ENCODE assay signal across 18 cellular contexts in genomic region chr22:36184433-36185035, GRCh38. TPM values are rescaled to one million over a fixed set of nuclear protein-coding genes. Genes with fewer than 3 reads are reported as not detected.
DNase-seq lines count a peak whose midpoint lies in the region; ATAC-seq and TF ChIP-seq lines count a peak whose summit lies in the region.
"Had no signal": no experiment of that assay in that cellular context is flagged by ENCODE, and none has a peak within 500 bp of the region (broad histone marks: within the 10 kb centered on the region; RNA-seq: fewer than 3 reads in every experiment).

No MANE protein-coding gene starts in this region.

- no peak overlapping the region for H3K4me3 ChIP-seq in cardiac fibroblast (replicated peaks in 1 of 2; ENCODE audit: low read depth in 2 of 2, low read length in 2 of 2)
- H3K4me3 ChIP-seq: A549, left lung, right lobe of liver, upper lobe of right lung had no signal

- peak; percentile 25 for DNase-seq in activated effector memory CD4-positive, alpha-beta T cell treated with anti-CD3 and anti-CD28 coated beads, Interleukin-2, amount 50 U/mL, for 16 hours
- no peak for DNase-seq in activated effector memory CD4-positive, alpha-beta T cell treated with Interleukin-2 at 50 U/mL for 16 hours
- DNase-seq in cardiac fibroblast (ENCODE audit: low read depth in 2 of 2) (peak; percentile 33 to 78), iris pigment epithelial cell (ENCODE audit: low read depth) (peak; percentile 32), H4 (ENCODE audit: low spot score) (no peak)
- no peak for DNase-seq in stimulated activated naive B cell treated with anti-CD40 and anti-IgM and Interleukin-4, amounts not matched to agents 10 μg/mL and 1 μg/mL and 100 μg/mL, for 72 hours
- DNase-seq: activated naive CD4-positive, alpha-beta T cell treated with anti-CD3 and anti-CD28 coated beads, Interleukin-2, amount 10 ng/mL, durations not matched to agents 7 days and 5 days; GF-D8; left lung; right lobe of liver; stimulated activated CD4-positive, alpha-beta T cell treated with anti-CD3 and anti-CD28 coated beads, Interleukin-4, amount 100 ng/mL, for 1 hour; upper lobe of right lung had no signal

- ATAC-seq in activated CD4-positive, CD25-positive, alpha-beta regulatory T cell treated with anti-CD3 and anti-CD28 coated beads, Interleukin-2, amount 50 U/mL, for 24 hours, result no peak
- no peak for ATAC-seq in GM21423 (IDR thresholded peaks at IDR 0.05; ENCODE audit: unreplicated experiment)
- no peak for ATAC-seq in stimulated activated naive B cell treated with anti-CD40 and anti-IgM and Interleukin-4, amounts not matched to agents 10 μg/mL and 1 μg/mL and 100 μg/mL, for 72 hours (replicated peaks)
- ATAC-seq: A549; left lung; natural killer cell treated with Interleukin-12 subunit alpha and Interleukin-12 subunit beta and Interleukin-15 and Interleukin-18, amount 100 ng/mL, for 72 hours; right lobe of liver; SK-N-SH treated with all-trans-retinoic acid at 6 μM for 48 hours; upper lobe of right lung had no signal

- peaks cover 2 to 5% of the 10 kb centered on the region in 2 donors for H3K4me1 Mint-ChIP-seq in stimulated activated naive B cell treated with anti-CD40 and anti-IgM and Interleukin-4, amounts not matched to agents 10 μg/mL and 1 μg/mL and 100 μg/mL, for 72 hours
- H3K4me1 Mint-ChIP-seq: activated naive CD4-positive, alpha-beta T cell treated with anti-CD3 and anti-CD28 coated beads, Interleukin-2, amount 10 ng/mL, durations not matched to agents 7 days and 5 days had no signal

- H3K27ac Mint-ChIP-seq in stimulated activated naive B cell treated with anti-CD40 and anti-IgM and Interleukin-4, amounts not matched to agents 10 μg/mL and 1 μg/mL and 100 μg/mL, for 72 hours, result no peak overlapping the region
- H3K27ac Mint-ChIP-seq: activated naive CD4-positive, alpha-beta T cell treated with anti-CD3 and anti-CD28 coated beads, Interleukin-2, amount 10 ng/mL, durations not matched to agents 7 days and 5 days; IgD-negative memory B cell had no signal

- no peaks in the 10 kb centered on the region for H3K36me3 Mint-ChIP-seq in stimulated activated naive B cell treated with anti-CD40 and anti-IgM and Interleukin-4, amounts not matched to agents 10 μg/mL and 1 μg/mL and 100 μg/mL, for 72 hours
- H3K36me3 Mint-ChIP-seq: activated naive CD4-positive, alpha-beta T cell treated with anti-CD3 and anti-CD28 coated beads, Interleukin-2, amount 10 ng/mL, durations not matched to agents 7 days and 5 days; natural killer cell treated with Interleukin-12 subunit alpha and Interleukin-12 subunit beta and Interleukin-15 and Interleukin-18, amount 100 ng/mL, for 72 hours had no signal

- TF ChIP-seq CTCF in cardiac fibroblast (IDR thresholded peaks at IDR 0.05; ENCODE audit: low read depth, low read length), result no peak

- H3K4me3 Mint-ChIP-seq in stimulated activated naive B cell treated with anti-CD40 and anti-IgM and Interleukin-4, amounts not matched to agents 10 μg/mL and 1 μg/mL and 100 μg/mL, for 72 hours, result no peak overlapping the region
- H3K4me3 Mint-ChIP-seq: activated naive CD4-positive, alpha-beta T cell treated with anti-CD3 and anti-CD28 coated beads, Interleukin-2, amount 10 ng/mL, durations not matched to agents 7 days and 5 days; natural killer cell treated with Interleukin-12 subunit alpha and Interleukin-12 subunit beta and Interleukin-15 and Interleukin-18, amount 100 ng/mL, for 72 hours had no signal

- H3K27me3 Mint-ChIP-seq in stimulated activated naive B cell treated with anti-CD40 and anti-IgM and Interleukin-4, amounts not matched to agents 10 μg/mL and 1 μg/mL and 100 μg/mL, for 72 hours, result peaks cover 0 to 3% of the 10 kb centered on the region in 2 donors
- H3K27me3 Mint-ChIP-seq: natural killer cell treated with Interleukin-12 subunit alpha and Interleukin-12 subunit beta and Interleukin-15 and Interleukin-18, amount 100 ng/mL, for 72 hours had no signal

- no peaks in the 10 kb centered on the region for H3K9me3 Mint-ChIP-seq in stimulated activated naive B cell treated with anti-CD40 and anti-IgM and Interleukin-4, amounts not matched to agents 10 μg/mL and 1 μg/mL and 100 μg/mL, for 72 hours
- H3K9me3 Mint-ChIP-seq: activated naive CD4-positive, alpha-beta T cell treated with anti-CD3 and anti-CD28 coated beads, Interleukin-2, amount 10 ng/mL, durations not matched to agents 7 days and 5 days; IgD-negative memory B cell; natural killer cell treated with Interleukin-12 subunit alpha and Interleukin-12 subunit beta and Interleukin-15 and Interleukin-18, amount 100 ng/mL, for 72 hours had no signal

RNA-seq across cellular contexts. Expression of gene APOL4, which starts 17.1 kb away (rescaled TPM):
- total RNA-seq in H4 (2014; rRNA removed; shearing (Covaris generic)), result 2.7 and 3.6 TPM in 2 replicates

RNA-seq across cellular contexts. Expression of gene APOL3, which starts 24.0 kb away (rescaled TPM):
- total RNA-seq in H4 (2014; rRNA removed; shearing (Covaris generic)), result 7.2 and 9.4 TPM in 2 replicates

RNA-seq across cellular contexts. Expression of gene APOL2, which starts 54.8 kb away (rescaled TPM):
- 31.6 and 44.0 TPM in 2 replicates for total RNA-seq in H4 (2014; rRNA removed; shearing (Covaris generic))

Comparison
In these comparisons a context has a peak if more than half of its experiments do, and no peak if none do; other contexts are left out.
1. DNase-seq: peak in activated effector memory CD4-positive, alpha-beta T cell treated with anti-CD3 and anti-CD28 coated beads, Interleukin-2, amount 50 U/mL, for 16 hours (single experiment), cardiac fibroblast (2 of 2) and iris pigment epithelial cell (single experiment); none in activated effector memory CD4-positive, alpha-beta T cell treated with Interleukin-2 at 50 U/mL for 16 hours (single experiment), H4 (single experiment) and stimulated activated naive B cell treated with anti-CD40 and anti-IgM and Interleukin-4, amounts not matched to agents 10 μg/mL and 1 μg/mL and 100 μg/mL, for 72 hours (single experiment).